8 cellular contexts compared by ENCODE assay signal in the genomic region with DNA sequence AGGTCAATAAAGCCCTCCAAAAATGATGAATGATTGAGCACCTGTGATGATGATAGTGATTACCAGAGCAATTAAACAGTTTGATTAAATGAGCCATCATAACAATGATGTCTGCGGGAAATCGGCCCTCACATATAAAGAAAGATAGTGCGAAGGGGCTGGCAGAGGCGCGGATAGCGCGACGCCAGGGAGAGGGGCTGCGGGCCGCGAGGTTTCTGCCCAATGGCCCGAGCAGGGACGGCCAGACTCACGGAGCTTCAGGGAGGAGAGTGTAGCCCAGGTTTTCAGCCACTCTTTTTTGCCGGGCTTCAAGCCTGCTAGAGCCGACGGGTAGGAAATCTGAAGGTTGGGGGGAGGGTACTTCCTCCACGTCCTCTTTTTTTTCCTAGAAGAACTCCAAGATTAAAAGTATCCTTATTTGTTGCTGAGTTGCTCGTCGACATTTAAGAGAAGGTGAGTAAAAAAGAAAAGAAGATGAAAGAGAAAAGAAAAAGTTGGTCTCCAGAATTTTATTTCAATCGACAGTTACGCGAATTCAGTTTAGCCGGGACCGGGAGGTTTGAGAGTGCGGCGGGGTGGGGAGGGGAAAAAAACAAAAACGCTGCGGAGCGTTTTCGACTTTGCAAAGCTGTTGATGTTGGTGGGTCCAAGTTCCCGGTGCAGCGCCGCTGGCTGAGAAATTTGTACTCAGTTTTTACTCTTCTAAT. TPM values are rescaled to one million over a fixed set of nuclear protein-coding genes. Genes with fewer than 3 reads are reported as not detected.
DNase-seq lines count a peak whose midpoint lies in the region; ATAC-seq, FAIRE-seq and TF ChIP-seq lines count a peak whose summit lies in the region.

No MANE protein-coding gene starts in this region.

- TF ChIP-seq POLR2A in A549 (IDR thresholded peaks at IDR 0.05; ENCODE audit: low read length) (no peak), HepG2 (IDR thresholded peaks at IDR 0.05; ENCODE audit: insufficient read depth in 1 of 2, low read depth in 2 of 2, low read length in 2 of 2) (no peak)

- H2AFZ ChIP-seq in HepG2 (ENCODE audit: low read length) = no peak overlapping the region

- H3K27ac ChIP-seq in A549 = peak overlapping the region; percentile 97 to 100
- no peak overlapping the region for H3K27ac ChIP-seq in HepG2 (ENCODE audit: extremely low read length, insufficient read depth, low read length)
- no peak overlapping the region for H3K27ac ChIP-seq in upper lobe of right lung

- TF ChIP-seq CTCF in A549 (IDR thresholded peaks at IDR 0.05) (no peak), HepG2 (CRISPR knock-in tag; IDR thresholded peaks at IDR 0.05) (no peak), upper lobe of right lung (IDR thresholded peaks at IDR 0.05) (no peak)

- intact Hi-C loops in HepG2 (cut with micrococcal nuclease; ENCODE audit: unreplicated experiment) (loop anchor here (1.0 to 10.0 kb wide), 4 partner anchors 32 to 1578 kb away; no protein-coding TSS in a partner anchor), upper lobe of right lung (cut with DNase I) (no loop called here)
- intact Hi-C loops in activated T-helper 2 cell treated with anti-CD3 and anti-CD28 coated beads, Interferon-gamma antibody, Interleukin-2, Interleukin-4, amounts not matched to agents 10 μg/mL and 5 μg/mL and 100 μg/mL, durations not matched to agents 14 hours and 24 hours and 36 hours (cut with micrococcal nuclease) = loop anchor here (10.0 kb wide), 1 partner anchor 1152 kb away; a partner anchor contains a TSS

- TF ChIP-seq RAD21 in A549 (conservative IDR thresholded peaks at IDR 0.05 in 1 of 2, IDR thresholded peaks at IDR 0.05 in 1 of 2) = no peak
- no peak for TF ChIP-seq RAD21 in HepG2 (CRISPR knock-in tag; IDR thresholded peaks at IDR 0.05)

- H3K27ac Mint-ChIP-seq in activated naive CD8-positive, alpha-beta T cell treated with anti-CD3 and anti-CD28 coated beads, Interleukin-2, amount 50 U/mL, for 24 hours = peak overlapping the region; percentile 46
- no peak overlapping the region for H3K27ac Mint-ChIP-seq in activated T-helper 2 cell treated with anti-CD3 and anti-CD28 coated beads, Interferon-gamma antibody, Interleukin-2, Interleukin-4, amounts not matched to agents 10 μg/mL and 5 μg/mL and 100 μg/mL, durations not matched to agents 14 hours and 24 hours and 36 hours

- CTCF ChIA-PET in A549 (lab: Yijun Ruan, JAX) = no interaction called here
- CTCF ChIA-PET in HepG2 (lab: Yijun Ruan, JAX; ENCODE audit: low intra/inter-chr PET ratio, low total read pairs) = no interaction called here

- peaks cover 88% of the 10 kb centered on the region for H3K27me3 Mint-ChIP-seq in activated naive CD8-positive, alpha-beta T cell treated with anti-CD3 and anti-CD28 coated beads, Interleukin-2, amount 50 U/mL, for 24 hours
- peaks cover 93% of the 10 kb centered on the region for H3K27me3 Mint-ChIP-seq in activated T-helper 2 cell treated with anti-CD3 and anti-CD28 coated beads, Interferon-gamma antibody, Interleukin-2, Interleukin-4, amounts not matched to agents 10 μg/mL and 5 μg/mL and 100 μg/mL, durations not matched to agents 14 hours and 24 hours and 36 hours (ENCODE audit: low read depth)

- ATAC-seq in A549 (peak in 1 of 2 experiments; percentile 15; a peak in 3 of 6 replicates), HepG2 (peak; percentile 14), upper lobe of right lung (no peak), HG03025 (IDR thresholded peaks at IDR 0.05; ENCODE audit: low FRiP score, unreplicated experiment) (no peak), HG03045 (IDR thresholded peaks at IDR 0.05; ENCODE audit: unreplicated experiment) (no peak)
- ATAC-seq in activated naive CD8-positive, alpha-beta T cell treated with anti-CD3 and anti-CD28 coated beads, Interleukin-2, amount 50 U/mL, for 24 hours = no peak

- H3K27me3 ChIP-seq in HAP-1 (ENCODE audit: low read depth) (no peaks in the 10 kb centered on the region), HepG2 (ENCODE audit: control insufficient read depth in 1 of 2, insufficient read depth in 2 of 2, low read length in 2 of 2) (no peaks in the 10 kb centered on the region; a peak in 1 of 5 replicates), upper lobe of right lung (peaks cover 28% of the 10 kb centered on the region)

- H3K4me3 ChIP-seq in A549 (peak overlapping the region; percentile 81), HAP-1 (peak overlapping the region; percentile 80), HepG2 (replicated peaks in 1 of 3; ENCODE audit: insufficient read depth in 1 of 3, low read depth in 2 of 3, low read length in 3 of 3) (peak overlapping the region; percentile 61 to 92 (median 83)), upper lobe of right lung (peak overlapping the region; percentile 76)

- in situ Hi-C loops in HAP-1 (cut with MboI; ENCODE audit: low sequenced_read_pairs) (loop anchor here (10.0 to 25.0 kb wide), 3 partner anchors 218 to 1340 kb away; no protein-coding TSS in a partner anchor), HepG2 (cut with HindIII; ENCODE audit: extremely low pct_ligation_motif_present, low pct_unique_long_range_greater_than_20kb) (loop anchor here (10.0 to 25.0 kb wide), 3 partner anchors 598 to 1815 kb away; a partner anchor contains a TSS)

- H3K36me3 Mint-ChIP-seq in activated naive CD8-positive, alpha-beta T cell treated with anti-CD3 and anti-CD28 coated beads, Interleukin-2, amount 50 U/mL, for 24 hours (ENCODE audit: low read depth) = peaks cover 5% of the 10 kb centered on the region
- peaks cover 7% of the 10 kb centered on the region for H3K36me3 Mint-ChIP-seq in activated T-helper 2 cell treated with anti-CD3 and anti-CD28 coated beads, Interferon-gamma antibody, Interleukin-2, Interleukin-4, amounts not matched to agents 10 μg/mL and 5 μg/mL and 100 μg/mL, durations not matched to agents 14 hours and 24 hours and 36 hours (ENCODE audit: low read depth)

- H4K20me1 ChIP-seq in HepG2 (ENCODE audit: insufficient read depth, low read length) = no peaks in the 10 kb centered on the region

- H3K4me1 ChIP-seq in A549 = 0 out of 3 replicates have a peak, but pooled peaks cover 5% of the 10 kb centered on the region
- H3K4me1 ChIP-seq in HAP-1 = peaks cover 6% of the 10 kb centered on the region; the same call in 1 of the 2 replicates
- peaks cover 13% of the 10 kb centered on the region for H3K4me1 ChIP-seq in HepG2 (ENCODE audit: insufficient read depth, low read length)
- peaks cover 4% of the 10 kb centered on the region for H3K4me1 ChIP-seq in upper lobe of right lung

- H3K79me2 ChIP-seq in HepG2 (ENCODE audit: insufficient read depth, low read length) = peaks cover 6% of the 10 kb centered on the region

- H3K9ac ChIP-seq in HepG2 (ENCODE audit: insufficient read depth, low read depth, low read length) = peak overlapping the region; percentile 37

- peaks cover 9% of the 10 kb centered on the region for H3K9me3 Mint-ChIP-seq in activated naive CD8-positive, alpha-beta T cell treated with anti-CD3 and anti-CD28 coated beads, Interleukin-2, amount 50 U/mL, for 24 hours
- H3K9me3 Mint-ChIP-seq in activated T-helper 2 cell treated with anti-CD3 and anti-CD28 coated beads, Interferon-gamma antibody, Interleukin-2, Interleukin-4, amounts not matched to agents 10 μg/mL and 5 μg/mL and 100 μg/mL, durations not matched to agents 14 hours and 24 hours and 36 hours = peaks cover 6% of the 10 kb centered on the region

- H3K36me3 ChIP-seq in HAP-1 (replicated peaks) (no peaks in the 10 kb centered on the region; the same call in 1 of the 2 replicates), HepG2 (replicated peaks in 1 of 2; ENCODE audit: control insufficient read depth in 1 of 2, insufficient read depth in 2 of 2, low read length in 2 of 2) (no peaks in the 10 kb centered on the region), upper lobe of right lung (no peaks in the 10 kb centered on the region)

- DNase-seq in A549 (ENCODE audit: low read depth in 1 of 2, low spot score in 1 of 2) = peak; percentile 21 to 24
- peak in 1 of 2 experiments; percentile 40 for DNase-seq in HAP-1 (ENCODE audit: low spot score in 2 of 2)
- DNase-seq in activated naive CD8-positive, alpha-beta T cell treated with anti-CD3 and anti-CD28 coated beads, Interleukin-2, amount 50 U/mL, for 24 hours = no peak
- no peak for DNase-seq in HepG2 (ENCODE audit: low spot score)
- DNase-seq in upper lobe of right lung = no peak
- DNase-seq in activated T-helper 2 cell treated with anti-CD3 and anti-CD28 coated beads, Interferon-gamma antibody, Interleukin-2, Interleukin-4, amounts not matched to agents 10 μg/mL and 5 μg/mL and 100 μg/mL, durations not matched to agents 14 hours and 24 hours and 36 hours (ENCODE audit: low spot score) = no peak

- FAIRE-seq in A549 (lab: Jason Lieb, UNC) = no peak
- FAIRE-seq in HepG2 (lab: Jason Lieb, UNC) = no peak

- peaks cover 35% of the 10 kb centered on the region for H3K4me1 Mint-ChIP-seq in activated naive CD8-positive, alpha-beta T cell treated with anti-CD3 and anti-CD28 coated beads, Interleukin-2, amount 50 U/mL, for 24 hours
- peaks cover 22% of the 10 kb centered on the region for H3K4me1 Mint-ChIP-seq in activated T-helper 2 cell treated with anti-CD3 and anti-CD28 coated beads, Interferon-gamma antibody, Interleukin-2, Interleukin-4, amounts not matched to agents 10 μg/mL and 5 μg/mL and 100 μg/mL, durations not matched to agents 14 hours and 24 hours and 36 hours (ENCODE audit: low read depth)

- H3K4me2 ChIP-seq in A549 (peak overlapping the region; percentile 58), HepG2 (ENCODE audit: low read depth, low read length) (peak overlapping the region; percentile 87)

- POLR2A ChIA-PET in A549 (lab: Yijun Ruan, JAX) = no interaction called here
- POLR2A ChIA-PET in HepG2 (lab: Yijun Ruan, JAX) = interaction anchor here (2.1 kb wide), 1 partner anchor 9 kb away, joined by 7 read pairs; no protein-coding TSS in a partner anchor

- 22% methylated on average over 33 of the region's 34 CpGs for WGBS in A549 (ENCODE audit: missing lambda C conversion rate)
- 25% methylated on average over 33 of the region's 34 CpGs for whole genome bisulfite sequencing in HepG2 (ENCODE audit: low lambda C conversion rate)

- no TSS peak for BruUV-seq in HepG2 (replicated peaks; lab: Mats Ljungman, UMichigan)

- no peaks in the 10 kb centered on the region for H3K9me3 ChIP-seq in A549
- H3K9me3 ChIP-seq in HAP-1 = no peaks in the 10 kb centered on the region
- no peaks in the 10 kb centered on the region for H3K9me3 ChIP-seq in HepG2 (ENCODE audit: low read length)
- H3K9me3 ChIP-seq in upper lobe of right lung = no peaks in the 10 kb centered on the region

- TF ChIP-seq EP300 in A549 (IDR thresholded peaks at IDR 0.05) (no peak), HepG2 (IDR thresholded peaks at IDR 0.05; ENCODE audit: low read depth in 2 of 2, low read length in 2 of 2) (no peak), HepG2 (CRISPR knock-in tag; IDR thresholded peaks at IDR 0.05; ENCODE audit: borderline replicate concordance) (no peak)

- H3K4me3 Mint-ChIP-seq in activated naive CD8-positive, alpha-beta T cell treated with anti-CD3 and anti-CD28 coated beads, Interleukin-2, amount 50 U/mL, for 24 hours = no peak overlapping the region
- no peak overlapping the region for H3K4me3 Mint-ChIP-seq in activated T-helper 2 cell treated with anti-CD3 and anti-CD28 coated beads, Interferon-gamma antibody, Interleukin-2, Interleukin-4, amounts not matched to agents 10 μg/mL and 5 μg/mL and 100 μg/mL, durations not matched to agents 14 hours and 24 hours and 36 hours (ENCODE audit: low read depth)

RNA-seq across cellular contexts. Expression of a gene that starts 2.1 kb away (rescaled TPM):
- 11.1 and 12.1 TPM in 2 replicates for polyA plus RNA-seq in A549 (2011; rRNA removed)
- polyA plus RNA-seq in A549 (2012; cell fraction: cytosol; rRNA removed) = 10.7 and 11.7 TPM in 2 replicates
- 15.8 and 16.5 TPM in 2 replicates for polyA plus RNA-seq in A549 (2012; cell fraction: nucleus; rRNA removed)
- polyA plus RNA-seq in A549 (2017; fragmentation: RNase III; extraction: RNeasy Plus Mini Kit Qiagen cat#74134 plus additional on column Dnase treatment) = 7.3 to 9.0 TPM (median 8.0 TPM) in 3 replicates
- 16.9 and 20.8 TPM in 2 replicates for polyA minus RNA-seq in A549 (2011; rRNA and poly(A)+ RNA removed)
- total RNA-seq in HepG2 (2016; rRNA removed; fragmentation: Illumina TruSeq; extraction: Trizol) = 12.4 and 12.6 TPM in 2 replicates
- 3.1 and 3.3 TPM in 2 replicates for total RNA-seq in HepG2 (2016; cell fraction: cytosol; rRNA removed; fragmentation: Illumina TruSeq; extraction: Trizol; ENCODE audit: low read depth)
- 10.3 and 12.7 TPM in 2 replicates for total RNA-seq in HepG2 (2016; cell fraction: insoluble cytoplasmic fraction; rRNA removed; fragmentation: Illumina TruSeq; extraction: Trizol)
- 7.1 TPM in 2 replicates for total RNA-seq in HepG2 (2016; cell fraction: membrane; rRNA removed; fragmentation: Illumina TruSeq; extraction: Trizol)
- total RNA-seq in HepG2 (2016; cell fraction: nucleus; rRNA removed; fragmentation: Illumina TruSeq; extraction: Trizol) = 24.2 and 26.1 TPM in 2 replicates
- 9.4 and 10.7 TPM in 2 replicates for polyA plus RNA-seq in HepG2 (2011; rRNA removed)
- 6.7 and 8.0 TPM in 2 replicates for polyA plus RNA-seq in HepG2 (2011; cell fraction: cytosol; rRNA removed)
- 16.3 and 19.6 TPM in 2 replicates for polyA plus RNA-seq in HepG2 (2011; cell fraction: nucleus; rRNA removed)
- polyA plus RNA-seq in HepG2 (2012) = 8.0 and 8.7 TPM in 2 replicates
- polyA plus RNA-seq in HepG2 (2016; cell fraction: cytosol; fragmentation: Illumina TruSeq; extraction: Trizol; ENCODE audit: low read depth) = 0.67 and 1.0 TPM in 2 replicates
- 11.3 and 12.6 TPM in 2 replicates for polyA plus RNA-seq in HepG2 (2016; cell fraction: insoluble cytoplasmic fraction; fragmentation: Illumina TruSeq; extraction: Trizol; ENCODE audit: low read depth)
- polyA plus RNA-seq in HepG2 (2016; cell fraction: membrane; fragmentation: Illumina TruSeq; extraction: Trizol; ENCODE audit: low read depth) = 3.0 and 4.3 TPM in 2 replicates
- polyA plus RNA-seq in HepG2 (2016; cell fraction: nucleus; fragmentation: Illumina TruSeq; extraction: Trizol; ENCODE audit: insufficient read depth, low read depth) = 12.4 and 16.9 TPM in 2 replicates
- polyA minus RNA-seq in HepG2 (2011; rRNA and poly(A)+ RNA removed; ENCODE audit: low replicate concordance) = 14.2 and 16.5 TPM in 2 replicates
- 3.7 and 6.8 TPM in 2 replicates for polyA minus RNA-seq in HepG2 (2011; cell fraction: cytosol; rRNA and poly(A)+ RNA removed)
- 67.3 and 70.4 TPM in 2 replicates for polyA minus RNA-seq in HepG2 (2011; cell fraction: nucleus; rRNA and poly(A)+ RNA removed)
- 26.7 TPM for total RNA-seq in upper lobe of right lung
- total RNA-seq in activated T-helper 2 cell treated with anti-CD3 and anti-CD28 coated beads, Interferon-gamma antibody, Interleukin-2, Interleukin-4, amounts not matched to agents 10 μg/mL and 5 μg/mL and 100 μg/mL, durations not matched to agents 14 hours and 24 hours and 36 hours = not detected in 2 replicates

Comparison
In these comparisons a context has a peak if more than half of its experiments do, and no peak if none do; other contexts are left out.
1. DNase-seq: peak in A549 (2 of 2); none in activated naive CD8-positive, alpha-beta T cell treated with anti-CD3 and anti-CD28 coated beads, Interleukin-2, amount 50 U/mL, for 24 hours (single experiment), HepG2 (single experiment), upper lobe of right lung (single experiment) and activated T-helper 2 cell treated with anti-CD3 and anti-CD28 coated beads, Interferon-gamma antibody, Interleukin-2, Interleukin-4, amounts not matched to agents 10 μg/mL and 5 μg/mL and 100 μg/mL, durations not matched to agents 14 hours and 24 hours and 36 hours (single experiment).
2. H3K27ac ChIP-seq: peak in A549 (2 of 2); none in HepG2 (single experiment) and upper lobe of right lung (single experiment).
3. Peak in every context shown above with its lines, with median percentiles within 50 percentile points of each other: H3K4me3 ChIP-seq.